Comparison of ENCODE assay signal across 16 cellular contexts in genomic region chr5:167412506-167412905, GRCh38.
DNase-seq lines count a peak whose midpoint lies in the region; ATAC-seq, FAIRE-seq and TF ChIP-seq lines count a peak whose summit lies in the region.
"Had no signal": no experiment of that assay in that cellular context is flagged by ENCODE, and none has a peak within 500 bp of the region (broad histone marks: within the 10 kb centered on the region; RNA-seq: fewer than 3 reads in every experiment).

No MANE protein-coding gene starts in this region.

- no peak overlapping the region for H4K8ac ChIP-seq in trophoblast cell (ENCODE audit: low read depth, low read length)

- H3K9ac ChIP-seq in HepG2 (ENCODE audit: insufficient read depth, low read depth, low read length): no peak overlapping the region
- H3K9ac ChIP-seq in trophoblast cell (ENCODE audit: low read length): no peak overlapping the region
- H3K9ac ChIP-seq: BLaER1 had no signal

- no peak overlapping the region for H3K4me3 Mint-ChIP-seq in T-helper 17 cell
- H3K4me3 Mint-ChIP-seq: CD8-positive, alpha-beta memory T cell; HFFc6 had no signal

- no peaks in the 10 kb centered on the region for H3K27me3 Mint-ChIP-seq in T-helper 17 cell
- H3K27me3 Mint-ChIP-seq: CD8-positive, alpha-beta memory T cell had no signal

- H3K4ac ChIP-seq in trophoblast cell (ENCODE audit: low read depth, low read length): no peak overlapping the region

- no peak overlapping the region for H3K18ac ChIP-seq in trophoblast cell (ENCODE audit: low read length)

- no peak overlapping the region for H2BK120ac ChIP-seq in trophoblast cell (ENCODE audit: insufficient read depth, low read length, poor library complexity)

- H3K27ac ChIP-seq in right lobe of liver (no peak overlapping the region), HepG2 (ENCODE audit: extremely low read length, insufficient read depth, low read length) (no peak overlapping the region), trophoblast cell (ENCODE audit: low read depth, low read length) (no peak overlapping the region)
- H3K27ac ChIP-seq: BLaER1 had no signal

- H3K36me3 ChIP-seq in right lobe of liver: no peaks in the 10 kb centered on the region
- no peaks in the 10 kb centered on the region for H3K36me3 ChIP-seq in HepG2 (replicated peaks in 1 of 2; ENCODE audit: control insufficient read depth in 1 of 2, insufficient read depth in 2 of 2, low read length in 2 of 2)
- no peaks in the 10 kb centered on the region for H3K36me3 ChIP-seq in trophoblast cell (ENCODE audit: control insufficient read depth in 1 of 2, insufficient read depth in 2 of 2, low read length in 2 of 2)
- H3K36me3 ChIP-seq: BLaER1 had no signal

- H3K4me1 Mint-ChIP-seq in T-helper 17 cell: no peaks in the 10 kb centered on the region
- H3K4me1 Mint-ChIP-seq: CD8-positive, alpha-beta memory T cell had no signal

- TF ChIP-seq POLR2A in right lobe of liver (IDR thresholded peaks at IDR 0.05) (no peak), HepG2 (IDR thresholded peaks at IDR 0.05; ENCODE audit: insufficient read depth in 1 of 2, low read depth in 2 of 2, low read length in 2 of 2) (no peak)

- no peak for FAIRE-seq in HepG2 (lab: Jason Lieb, UNC)
- FAIRE-seq: GM12878, GM18507, K562 had no signal

- H3K9me3 ChIP-seq in right lobe of liver (no peaks in the 10 kb centered on the region), HepG2 (ENCODE audit: low read length) (no peaks in the 10 kb centered on the region), trophoblast cell (ENCODE audit: insufficient read depth, low read depth, low read length) (no peaks in the 10 kb centered on the region), T-helper 17 cell (ENCODE audit: control insufficient read depth, low read length, poor library complexity, severe bottlenecking) (no peaks in the 10 kb centered on the region)
- H3K9me3 ChIP-seq: Caco-2 had no signal

- ATAC-seq in right lobe of liver (peak in 3 of 4 donors; percentile 24 to 32 (median 29)), HepG2 (no peak), T-helper 17 cell (no peak)
- ATAC-seq: GM12878, K562 had no signal

- H3K23ac ChIP-seq in trophoblast cell (ENCODE audit: low read length): no peak overlapping the region

- no peak overlapping the region for H2BK5ac ChIP-seq in trophoblast cell (ENCODE audit: low read depth, low read length, poor library complexity)

- BruUV-seq in HepG2 (replicated peaks; lab: Mats Ljungman, UMichigan): no TSS peak

- H2AFZ ChIP-seq in HepG2 (ENCODE audit: low read length) (no peak overlapping the region), trophoblast cell (ENCODE audit: insufficient read depth, low read length, poor library complexity) (no peak overlapping the region)

- peaks cover 0 to 8% (median 3%) of the 10 kb centered on the region in 4 donors for H3K4me1 ChIP-seq in right lobe of liver
- no peaks in the 10 kb centered on the region for H3K4me1 ChIP-seq in HepG2 (ENCODE audit: insufficient read depth, low read length)
- no peaks in the 10 kb centered on the region for H3K4me1 ChIP-seq in trophoblast cell (ENCODE audit: control insufficient read depth in 1 of 2, insufficient read depth in 2 of 2, low read length in 2 of 2)
- H3K4me1 ChIP-seq: BLaER1, Caco-2 had no signal

- no peak overlapping the region for H4K91ac ChIP-seq in trophoblast cell (ENCODE audit: low read depth, low read length)

- intact Hi-C loops in right lobe of liver (cut with DNase I): no loop called here
- intact Hi-C loops in HepG2 (cut with micrococcal nuclease; ENCODE audit: unreplicated experiment): no loop called here

- no peak for TF ChIP-seq RAD21 in HepG2 (CRISPR knock-in tag; IDR thresholded peaks at IDR 0.05)

- H3K79me1 ChIP-seq in trophoblast cell (ENCODE audit: low read length): no peaks in the 10 kb centered on the region

- WGBS in right lobe of liver (ENCODE audit: insufficient coverage, low coverage, low lambda C conversion rate, missing lambda C conversion rate): 33% methylated on average over 2 of the region's 2 CpGs
- 3% methylated on average over 2 of the region's 2 CpGs for WGBS in HepG2 (ENCODE audit: low lambda C conversion rate)
- WGBS in trophoblast cell (ENCODE audit: extremely low coverage, insufficient coverage, insufficient read length): no CpG with 5 or more reads among the region's 2 CpGs

- no peaks in the 10 kb centered on the region for H3K27me3 ChIP-seq in right lobe of liver
- H3K27me3 ChIP-seq in HepG2 (ENCODE audit: control insufficient read depth in 1 of 2, insufficient read depth in 2 of 2, low read length in 2 of 2): no peaks in the 10 kb centered on the region
- H3K27me3 ChIP-seq in trophoblast cell (ENCODE audit: insufficient read depth, low read length): no peaks in the 10 kb centered on the region
- H3K27me3 ChIP-seq: BLaER1 had no signal

- no peaks in the 10 kb centered on the region for H4K20me1 ChIP-seq in HepG2 (ENCODE audit: insufficient read depth, low read length)
- H4K20me1 ChIP-seq: BLaER1 had no signal

- no peak overlapping the region for H2BK12ac ChIP-seq in trophoblast cell (ENCODE audit: low read length)

- POLR2A ChIA-PET in HepG2 (lab: Yijun Ruan, JAX): no interaction called here

- in situ Hi-C loops in HepG2 (cut with HindIII; ENCODE audit: extremely low pct_ligation_motif_present, low pct_unique_long_range_greater_than_20kb): no loop called here

- H4K12ac ChIP-seq in trophoblast cell (ENCODE audit: low read depth, low read length): no peak overlapping the region

- H3K4me3 ChIP-seq in right lobe of liver: no peak overlapping the region
- H3K4me3 ChIP-seq in HepG2 (replicated peaks in 1 of 3; ENCODE audit: insufficient read depth in 1 of 3, low read depth in 2 of 3, low read length in 3 of 3): no peak overlapping the region
- H3K4me3 ChIP-seq in trophoblast cell (ENCODE audit: low read depth, low read length): no peak overlapping the region
- H3K4me3 ChIP-seq: BLaER1, GM12878, K562 had no signal

- no peak overlapping the region for H3K14ac ChIP-seq in trophoblast cell (ENCODE audit: low read length)

- DNase-seq in right lobe of liver (no peak), HepG2 (ENCODE audit: low spot score) (no peak), amniotic epithelial cell (ENCODE audit: low read depth) (peak; percentile 84), trophoblast cell (peak; percentile 3 to 36), T-helper 17 cell (no peak), NCI-H2029 (lab: John Stamatoyannopoulos, UW) (no peak), NCI-H82 treated with DMSO at 0.1 percent for 48 hours (lab: John Stamatoyannopoulos, UW; ENCODE audit: unreplicated experiment) (no peak)
- DNase-seq: Caco-2; CD8-positive, alpha-beta memory T cell; DMS 273 treated with DMSO at 0.1 percent for 48 hours; HCEC 1CT; HFFc6 had no signal

- H3K27ac Mint-ChIP-seq in T-helper 17 cell: no peak overlapping the region
- H3K27ac Mint-ChIP-seq: CD8-positive, alpha-beta memory T cell; HFFc6 had no signal

- TF ChIP-seq CTCF in right lobe of liver (IDR thresholded peaks at IDR 0.05) (no peak), HepG2 (CRISPR knock-in tag; IDR thresholded peaks at IDR 0.05) (no peak)

- no peak for TF ChIP-seq EP300 in HepG2 (IDR thresholded peaks at IDR 0.05; ENCODE audit: low read depth in 2 of 2, low read length in 2 of 2)
- TF ChIP-seq EP300 in HepG2 (CRISPR knock-in tag; IDR thresholded peaks at IDR 0.05; ENCODE audit: borderline replicate concordance): no peak

- H3K36me3 Mint-ChIP-seq in T-helper 17 cell (ENCODE audit: low read depth): no peaks in the 10 kb centered on the region
- H3K36me3 Mint-ChIP-seq: CD8-positive, alpha-beta memory T cell had no signal

- H3K4me2 ChIP-seq in HepG2 (ENCODE audit: low read depth, low read length) (no peak overlapping the region), trophoblast cell (ENCODE audit: low read length) (no peak overlapping the region)
- H3K4me2 ChIP-seq: BLaER1 had no signal

- H3K79me2 ChIP-seq in HepG2 (ENCODE audit: insufficient read depth, low read length) (no peaks in the 10 kb centered on the region), trophoblast cell (ENCODE audit: control insufficient read depth, insufficient read depth, low read length, poor library complexity) (no peaks in the 10 kb centered on the region)

- H2AK5ac ChIP-seq in trophoblast cell (ENCODE audit: low read length): no peak overlapping the region

- CTCF ChIA-PET in HepG2 (lab: Yijun Ruan, JAX; ENCODE audit: low intra/inter-chr PET ratio, low total read pairs): no interaction called here

TF ChIP-seq in HepG2, 621 proteins besides CTCF, POLR2A, EP300 and RAD21 (continues in another document):
- TF ChIP-seq ZBTB3 (CRISPR knock-in tag; IDR thresholded peaks at IDR 0.05; ENCODE audit: borderline replicate concordance, low read depth) (no peak), ZFP37 (CRISPR knock-in tag; IDR thresholded peaks at IDR 0.05; ENCODE audit: borderline replicate concordance) (no peak), ZNF775 (CRISPR knock-in tag; IDR thresholded peaks at IDR 0.05; ENCODE audit: borderline replicate concordance) (no peak), THAP7 (CRISPR knock-in tag; IDR thresholded peaks at IDR 0.05) (no peak), ZNF20 (CRISPR knock-in tag; IDR thresholded peaks at IDR 0.05) (no peak), PTBP1 (IDR thresholded peaks at IDR 0.05; ENCODE audit: low read depth, low read length, poor library complexity, severe bottlenecking) (no peak), TP53 (CRISPR knock-in tag; conservative IDR thresholded peaks at IDR 0.05) (no peak), ZNF670 (CRISPR knock-in tag; IDR thresholded peaks at IDR 0.05; ENCODE audit: borderline replicate concordance) (no peak), ZNF484 (CRISPR knock-in tag; IDR thresholded peaks at IDR 0.05; ENCODE audit: borderline replicate concordance, low read depth) (no peak), RAD51 (IDR thresholded peaks at IDR 0.05; ENCODE audit: borderline replicate concordance) (no peak)
- TF ChIP-seq, protein P1, sequence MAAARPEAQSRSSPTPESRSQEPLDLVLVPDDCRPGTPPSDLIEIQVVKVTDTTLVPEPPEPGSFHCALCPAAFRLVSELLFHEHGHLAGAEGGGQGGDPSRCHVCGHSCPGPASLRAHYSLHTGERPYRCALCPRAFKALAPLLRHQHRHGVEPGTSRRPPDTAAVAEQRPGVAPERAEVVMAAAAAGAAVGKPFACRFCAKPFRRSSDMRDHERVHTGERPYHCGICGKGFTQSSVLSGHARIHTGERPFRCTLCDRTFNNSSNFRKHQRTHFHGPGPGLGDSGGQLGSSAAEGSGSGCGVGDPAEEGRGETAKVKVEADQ (CRISPR knock-in tag; IDR thresholded peaks at IDR 0.05; ENCODE audit: borderline replicate concordance): no peak

Comparison
In these comparisons a context has a peak if more than half of its experiments do, and no peak if none do; other contexts are left out.
1. ATAC-seq: peak in right lobe of liver (3 of 4); none in HepG2 (single experiment) and T-helper 17 cell (single experiment).
2. DNase-seq: peak in amniotic epithelial cell (single experiment) and trophoblast cell (2 of 2); none in right lobe of liver (0 of 3), HepG2 (single experiment), T-helper 17 cell (0 of 3), NCI-H2029 (single experiment) and NCI-H82 treated with DMSO at 0.1 percent for 48 hours (single experiment).